Comparison of ENCODE assay signal across 24 cellular contexts in genomic region chr4:107640157-107640556, GRCh38.
"Had no signal": no experiment of that assay in that cellular context is flagged by ENCODE, and none has a peak within 500 bp of the region (broad histone marks: within the 10 kb centered on the region; RNA-seq: fewer than 3 reads in every experiment).

No MANE protein-coding gene starts in this region.

- H3K27ac ChIP-seq: brain microvascular endothelial cell had no signal

- H3K27me3 ChIP-seq: brain microvascular endothelial cell, esophagus muscularis mucosa, gastroesophageal sphincter, heart left ventricle, stomach had no signal

- H3K4me3 ChIP-seq: esophagus muscularis mucosa, gastroesophageal sphincter, heart left ventricle, skin epidermis, stomach had no signal

- H3K9me3 ChIP-seq: esophagus muscularis mucosa, gastroesophageal sphincter, heart left ventricle, stomach had no signal

- ATAC-seq: activated CD8-positive, alpha-beta T cell treated with anti-CD3 and anti-CD28 coated beads, Interleukin-2, amount 10 ng/mL, durations not matched to agents 7 days and 5 days; activated naive CD4-positive, alpha-beta T cell treated with anti-CD3 and anti-CD28 coated beads, Interleukin-2, amount 50 U/mL, for 72 hours; gastroesophageal sphincter; left ventricle myocardium superior; natural killer cell treated with Interleukin-12 subunit alpha and Interleukin-12 subunit beta and Interleukin-15 and Interleukin-18, amount 100 ng/mL, for 72 hours; stimulated activated memory B cell treated with anti-CD40 and anti-IgM and Interleukin-4, amounts not matched to agents 10 μg/mL and 1 μg/mL and 100 μg/mL, for 72 hours; T-cell had no signal

- FAIRE-seq: islet of Langerhans, TTC549 had no signal

- DNase-seq: activated CD4-positive, alpha-beta T cell treated with anti-CD3 and anti-CD28 coated beads for 1 hour; activated CD4-positive, alpha-beta T cell treated with anti-CD3 and anti-CD28 coated beads, Interleukin-2, amount 50 U/mL, for 1 hour; activated CD8-positive, alpha-beta T cell treated with anti-CD3 and anti-CD28 coated beads, Interleukin-2, amount 10 ng/mL, durations not matched to agents 7 days and 5 days; activated T-cell treated with anti-CD3 and anti-CD28 coated beads, Interleukin-2, amount 50 U/mL, for 1 hour; aorta; brain microvascular endothelial cell; caudate nucleus; dermis blood vessel endothelial cell; effector CD8-positive, alpha-beta T cell; heart left ventricle; left ventricle myocardium superior; mammary epithelial cell; right cardiac atrium; stimulated activated CD4-positive, alpha-beta T cell treated with anti-CD3 and anti-CD28 coated beads, Interleukin-15, amount 100 ng/mL, for 24 hours; stomach; T-cell had no signal
